Comparison of ENCODE assay signal across 9 cellular contexts in genomic region chr3:43995929-43996378, GRCh38.
A peak's percentile ranks its signal among the peaks of the same experiment; 100 is the strongest.
DNase-seq lines count a peak whose midpoint lies in the region; ATAC-seq and TF ChIP-seq lines count a peak whose summit lies in the region.
"Had no signal": no experiment of that assay in that cellular context is flagged by ENCODE, and none has a peak within 500 bp of the region (broad histone marks: within the 10 kb centered on the region; RNA-seq: fewer than 3 reads in every experiment).

No MANE protein-coding gene starts in this region.

- H3K27me3 ChIP-seq in heart right ventricle, result peaks cover 35 to 100% (median 100%) of the 10 kb centered on the region in 7 donors
- H3K27me3 ChIP-seq in tibial nerve, result peaks cover 0 to 84% of the 10 kb centered on the region in 2 donors

- peaks cover 38 to 42% of the 10 kb centered on the region in 2 donors for H3K4me1 Mint-ChIP-seq in immature natural killer cell

- peaks cover 0 to 18% (median 0%) of the 10 kb centered on the region in 11 donors for H3K9me3 ChIP-seq in heart right ventricle
- H3K9me3 ChIP-seq in tibial nerve, result peaks cover 0 to 7% (median 1%) of the 10 kb centered on the region in 4 donors

- H3K4me1 ChIP-seq in heart right ventricle (peaks cover 9 to 50% (median 44%) of the 10 kb centered on the region in 9 donors), tibial nerve (peaks cover 0 to 56% (median 47%) of the 10 kb centered on the region in 4 donors)

- H3K27ac ChIP-seq in heart right ventricle (no peak overlapping the region), tibial nerve (no peak overlapping the region)

- peaks cover 34 to 43% (median 39%) of the 10 kb centered on the region in 3 donors for H3K27me3 Mint-ChIP-seq in immature natural killer cell (ENCODE audit: low read depth in 3 of 3)

- DNase-seq in heart right ventricle (no peak), Right ventricle myocardium inferior (ENCODE audit: missing footprints) (no peak), immature natural killer cell (no peak), tibial nerve (ENCODE audit: low spot score in 2 of 2) (no peak), NCI-H1417 (lab: John Stamatoyannopoulos, UW) (no peak), NCI-H2081 (lab: John Stamatoyannopoulos, UW) (no peak)
- peak; percentile 27 to 47 for DNase-seq in activated T-cell treated with anti-CD3 and anti-CD28 coated beads, Interleukin-2, amount 50 U/mL, for 48 hours
- DNase-seq: NCI-H446 treated with DMSO at 0.1 percent for 48 hours had no signal

- no peak overlapping the region for H3K27ac Mint-ChIP-seq in immature natural killer cell

- H3K36me3 ChIP-seq in heart right ventricle (no peaks in the 10 kb centered on the region), tibial nerve (no peaks in the 10 kb centered on the region)

- intact Hi-C loops in heart right ventricle (cut with DNase I), result no loop called here
- intact Hi-C loops in Right ventricle myocardium inferior (cut with DNase I), result no loop called here

- 1 to 2% methylated on average over 18 of the region's 18 CpGs for WGBS in heart right ventricle, 2 donors
- WGBS in tibial nerve, 2 donors, result 1 to 4% methylated on average over 18 of the region's 18 CpGs

- H3K4me3 Mint-ChIP-seq in immature natural killer cell, result peak overlapping the region; percentile 69 to 79 (median 71)

- ATAC-seq in heart right ventricle (no peak), Right ventricle myocardium inferior (no peak), GM19467 (IDR thresholded peaks at IDR 0.05; ENCODE audit: unreplicated experiment) (no peak)

- TF ChIP-seq POLR2A in tibial nerve (IDR thresholded peaks at IDR 0.05), result no peak

- peaks cover 0 to 3% (median 0%) of the 10 kb centered on the region in 3 donors for H3K36me3 Mint-ChIP-seq in immature natural killer cell

- H3K4me3 ChIP-seq in heart right ventricle (peak overlapping the region in 7 of 10 donors; percentile 14 to 32 (median 25)), tibial nerve (peak overlapping the region; percentile 16 to 42 (median 38))

- TF ChIP-seq CTCF in heart right ventricle (IDR thresholded peaks at IDR 0.05) (no peak), tibial nerve (IDR thresholded peaks at IDR 0.05) (no peak)

- no peak for TF ChIP-seq EP300 in tibial nerve (IDR thresholded peaks at IDR 0.05)

- H3K9me3 Mint-ChIP-seq in immature natural killer cell, result peaks cover 0 to 8% (median 4%) of the 10 kb centered on the region in 6 donors

Comparison
In these comparisons a context has a peak if more than half of its experiments do, and no peak if none do; other contexts are left out.
1. DNase-seq: peak in activated T-cell treated with anti-CD3 and anti-CD28 coated beads, Interleukin-2, amount 50 U/mL, for 48 hours (2 of 2); none in heart right ventricle (0 of 2), Right ventricle myocardium inferior (single experiment), immature natural killer cell (0 of 3), tibial nerve (0 of 2), NCI-H1417 (0 of 3) and NCI-H2081 (0 of 2).